6 cellular contexts compared by ENCODE assay signal in genomic region chr19:42246869-42247630, GRCh38. TPM values are rescaled to one million over a fixed set of nuclear protein-coding genes. Genes with fewer than 3 reads are reported as not detected.
DNase-seq lines count a peak whose midpoint lies in the region; ATAC-seq, FAIRE-seq and TF ChIP-seq lines count a peak whose summit lies in the region.

No MANE protein-coding gene starts in this region.

- peaks cover 5% of the 10 kb centered on the region for H3K23me2 ChIP-seq in H1 (ENCODE audit: low read depth, low read length)

- H3K36me3 ChIP-seq in H1 (ENCODE audit: control insufficient read depth in 2 of 4, insufficient read depth in 4 of 4, low read length in 3 of 4) = peaks cover 0 to 20% (median 4%) of the 10 kb centered on the region in 4 experiments; a peak in 4 of 8 replicates
- no peaks in the 10 kb centered on the region for H3K36me3 ChIP-seq in smooth muscle cell (ENCODE audit: low read depth)

- 94% methylated on average over 7 of the region's 7 CpGs; no CpG with 5 or more reads in 1 of the 2 experiments for WGBS in H1 (ENCODE audit: extremely low coverage in 1 of 2, insufficient coverage in 1 of 2, insufficient read length in 1 of 2, insufficient replicate concordance in 2 of 2, low coverage in 1 of 2, low lambda C conversion rate in 2 of 2, missing lambda C conversion rate in 1 of 2), 2 experiments
- 79% methylated on average over 7 of the region's 7 CpGs for WGBS in smooth muscle cell (ENCODE audit: low lambda C conversion rate)

- H2BK12ac ChIP-seq in H1 (ENCODE audit: low read depth, low read length) = peak overlapping the region; percentile 28; the same call in 1 of the 2 replicates

- H3K9me3 ChIP-seq in H1 (ENCODE audit: insufficient read depth in 2 of 2, low read depth in 1 of 2, low read length in 1 of 2) (no peaks in the 10 kb centered on the region), smooth muscle cell (replicated peaks; ENCODE audit: low read depth) (no peaks in the 10 kb centered on the region)

- TF ChIP-seq EP300 in H1 (IDR thresholded peaks at IDR 0.05; ENCODE audit: borderline replicate concordance in 1 of 2, low read depth in 2 of 2, low read length in 2 of 2) = no peak

- no peak overlapping the region for H3K23ac ChIP-seq in H1 (ENCODE audit: insufficient read length)

- no peak overlapping the region for H3K4ac ChIP-seq in H1 (replicated peaks; ENCODE audit: insufficient read length, low read depth, low read length)

- H3K4me3 ChIP-seq in H1 (ENCODE audit: extremely low read depth in 1 of 4, insufficient read depth in 2 of 4, low read depth in 3 of 4, low read length in 4 of 4) (no peak overlapping the region), smooth muscle cell (no peak overlapping the region)

- H3K27ac ChIP-seq in RWPE1 (peak overlapping the region; percentile 98), H1 (ENCODE audit: low read depth, low read length) (no peak overlapping the region), smooth muscle cell (ENCODE audit: low read depth) (peak overlapping the region; percentile 68)

- H2AFZ ChIP-seq in H1 (ENCODE audit: low read length) = no peak overlapping the region
- no peak overlapping the region for H2AFZ ChIP-seq in smooth muscle cell (ENCODE audit: low read depth)

- POLR2A ChIA-PET in RWPE1 (lab: Yijun Ruan, JAX; ENCODE audit: low non-redundant PET) = interaction anchor here (1.5 kb wide), 1 partner anchor 33 kb away, joined by 5 read pairs; no protein-coding TSS in a partner anchor
- POLR2A ChIA-PET in H1 (lab: Charles Lee; ENCODE audit: partially characterized antibody) = interaction anchor here (0.8 to 7.0 kb wide), 14 partner anchors 9 to 154 kb away, joined by 3 to 68 read pairs (median 4); partner anchors contain the start of gene DEDD2

- ATAC-seq in GM19023 (IDR thresholded peaks at IDR 0.05; ENCODE audit: unreplicated experiment) = no peak

- H4K20me1 ChIP-seq in H1 (replicated peaks in 1 of 2; ENCODE audit: control insufficient read depth in 1 of 2, insufficient read depth in 2 of 2, low read length in 2 of 2) (peaks cover 6 to 18% of the 10 kb centered on the region in 2 experiments), smooth muscle cell (ENCODE audit: low read depth) (peaks cover 63% of the 10 kb centered on the region)

- no peak overlapping the region for H4K91ac ChIP-seq in H1 (replicated peaks; ENCODE audit: insufficient read length, low read length)

- no peak overlapping the region for H2BK20ac ChIP-seq in H1 (ENCODE audit: low read length)

- H3K9ac ChIP-seq in H1 (replicated peaks in 1 of 4; ENCODE audit: extremely low read depth in 1 of 4, low read depth in 3 of 4, low read length in 3 of 4) = no peak overlapping the region; a peak in 1 of 7 replicates
- peak overlapping the region; percentile 17 for H3K9ac ChIP-seq in smooth muscle cell (ENCODE audit: low read depth)

- H4K8ac ChIP-seq in H1 (ENCODE audit: extremely low read depth, insufficient read depth, low read length) = no peak overlapping the region

- no peak overlapping the region for H2BK120ac ChIP-seq in H1 (replicated peaks; ENCODE audit: low read depth, low read length)

- DNase-seq in RWPE1 (ENCODE audit: low spot score) (no peak), H1 (ENCODE audit: low read depth in 1 of 2, low spot score in 2 of 2) (no peak), smooth muscle cell (lab: John Stamatoyannopoulos, UW; ENCODE audit: unreplicated experiment) (no peak), NCI-H1694 (lab: John Stamatoyannopoulos, UW) (no peak)
- DNase-seq in effector CD8-positive, alpha-beta T cell (lab: John Stamatoyannopoulos, UW) = no peak

- H3K79me1 ChIP-seq in H1 (ENCODE audit: low read depth, low read length) = peaks cover 14% of the 10 kb centered on the region

- 0 out of 3 replicates have a peak, but pooled peaks of 1 of the 2 experiments have one; percentile 23 for TF ChIP-seq POLR2A in H1 (IDR thresholded peaks at IDR 0.05; ENCODE audit: control extremely low read depth in 1 of 2, low read depth in 2 of 2, low read length in 2 of 2)

- H2AK5ac ChIP-seq in H1 (ENCODE audit: low read depth, low read length) = no peak overlapping the region

- no peak overlapping the region for H2BK5ac ChIP-seq in H1 (ENCODE audit: low read depth, low read length)

- FAIRE-seq in H1 (lab: Jason Lieb, UNC) = no peak

- TF ChIP-seq RAD21 in H1 (IDR thresholded peaks at IDR 0.05 in 1 of 2, conservative IDR thresholded peaks at IDR 0.05 in 1 of 2; ENCODE audit: low read depth in 2 of 2, low read length in 2 of 2) = no peak

- H2BK15ac ChIP-seq in H1 (ENCODE audit: low read length) = 0 out of 2 replicates have a peak overlapping the region, but pooled peaks have one; percentile 47

- H3K4me1 ChIP-seq in H1 (replicated peaks in 1 of 4; ENCODE audit: control insufficient read depth in 3 of 4, insufficient read depth in 4 of 4, low read length in 3 of 4) (peaks cover 14 to 26% (median 15%) of the 10 kb centered on the region in 4 experiments), smooth muscle cell (ENCODE audit: low read depth) (peaks cover 11% of the 10 kb centered on the region)

- H3K56ac ChIP-seq in H1 (replicated peaks; ENCODE audit: insufficient read length, low read depth, low read length) = no peak overlapping the region

- no peak overlapping the region for H3K4me2 ChIP-seq in H1 (ENCODE audit: insufficient read depth in 1 of 2, low read depth in 2 of 2, low read length in 2 of 2)
- H3K4me2 ChIP-seq in smooth muscle cell = no peak overlapping the region

- H3K79me2 ChIP-seq in H1 (ENCODE audit: control insufficient read depth in 1 of 2, insufficient read depth in 2 of 2, low read length in 2 of 2) = peaks cover 0 to 19% of the 10 kb centered on the region in 2 experiments; a peak in 2 of 4 replicates
- H3K79me2 ChIP-seq in smooth muscle cell (ENCODE audit: low read depth) = peaks cover 34% of the 10 kb centered on the region

- TF ChIP-seq CTCF in RWPE1 (conservative IDR thresholded peaks at IDR 0.05; ENCODE audit: low read depth) = no peak
- no peak for TF ChIP-seq CTCF in H1 (IDR thresholded peaks at IDR 0.05; ENCODE audit: control extremely low read depth in 1 of 3, insufficient read depth in 1 of 3, low read depth in 1 of 3, low read length in 3 of 3)
- TF ChIP-seq CTCF in smooth muscle cell (IDR thresholded peaks at IDR 0.05; ENCODE audit: borderline replicate concordance, insufficient read depth, poor library complexity, severe bottlenecking) = no peak

- H3K27me3 ChIP-seq in H1 (replicated peaks in 1 of 4; ENCODE audit: control insufficient read depth in 3 of 4, extremely low read depth in 1 of 4, insufficient read depth in 3 of 4, low read length in 3 of 4) = no peaks in the 10 kb centered on the region
- H3K27me3 ChIP-seq in smooth muscle cell (ENCODE audit: low read depth) = no peaks in the 10 kb centered on the region

- no peak overlapping the region for H4K5ac ChIP-seq in H1 (ENCODE audit: insufficient read length, low read depth, low read length)

- H3K18ac ChIP-seq in H1 (ENCODE audit: extremely low read depth, low read length) = no peak overlapping the region

- H3F3A ChIP-seq in smooth muscle cell (ENCODE audit: low read depth) = peaks cover 32% of the 10 kb centered on the region

- CTCF ChIA-PET in RWPE1 (lab: Yijun Ruan, JAX) (interaction anchor here (0.6 to 3.6 kb wide), 9 partner anchors 21 to 191 kb away, joined by 3 to 15 read pairs (median 3); no protein-coding TSS in a partner anchor), H1 (lab: Charles Lee; ENCODE audit: partially characterized antibody) (interaction anchor here (0.8 to 11.8 kb wide), 19 partner anchors 10 to 192 kb away, joined by 3 to 260 read pairs (median 7); partner anchors contain the start of gene ERF)

- H3K14ac ChIP-seq in H1 (ENCODE audit: insufficient read length) = no peak overlapping the region

RNA-seq across cellular contexts. Expression of gene GSK3A, which starts 4.6 kb away (rescaled TPM):
- 54.9 and 55.3 TPM in 2 replicates for total RNA-seq in H1 (2021; fragmentation: NEBNext Ultra II Directional; extraction: Animal tissue kit (Norgen Biotek cat#: 25700))
- polyA plus RNA-seq in H1 (2011; rRNA removed) (84.0 and 89.0 TPM in 2 replicates), smooth muscle cell (34.6 and 39.0 TPM in 2 replicates)
- 50.8 TPM for polyA plus RNA-seq in H1 (2011; cell fraction: cytosol; rRNA removed)
- 64.5 TPM for polyA plus RNA-seq in H1 (2011; cell fraction: nucleus; rRNA removed)
- polyA plus RNA-seq in H1 (2012, experiment 1 of 2) = 47.7 to 66.9 TPM (median 65.1 TPM) in 4 replicates
- polyA plus RNA-seq in H1 (2012, experiment 2 of 2) = 72.4 TPM
- 70.7 TPM for polyA plus RNA-seq in H1 (2013, experiment 1 of 2)
- polyA plus RNA-seq in H1 (2013, experiment 2 of 2) = 64.0 TPM
- 33.0 and 46.2 TPM in 2 replicates for polyA minus RNA-seq in H1 (2011; rRNA and poly(A)+ RNA removed)
- polyA minus RNA-seq in H1 (2011; cell fraction: cytosol; rRNA and poly(A)+ RNA removed) = 23.0 TPM
- polyA minus RNA-seq in H1 (2011; cell fraction: nucleus; rRNA and poly(A)+ RNA removed) = 13.5 TPM
- 26.0 and 27.4 TPM in 2 replicates for total RNA-seq in smooth muscle cell

RNA-seq across cellular contexts. Expression of gene ERF, which starts 7.9 kb away (rescaled TPM):
- 62.7 and 73.9 TPM in 2 replicates for total RNA-seq in H1 (2021; fragmentation: NEBNext Ultra II Directional; extraction: Animal tissue kit (Norgen Biotek cat#: 25700))
- 43.7 and 67.6 TPM in 2 replicates for polyA plus RNA-seq in H1 (2011; rRNA removed)
- polyA plus RNA-seq in H1 (2011; cell fraction: cytosol; rRNA removed) = 45.9 TPM
- polyA plus RNA-seq in H1 (2011; cell fraction: nucleus; rRNA removed) = 144 TPM
- polyA plus RNA-seq in H1 (2012, experiment 1 of 2) = 39.2 to 53.3 TPM (median 50.3 TPM) in 4 replicates
- 34.9 TPM for polyA plus RNA-seq in H1 (2012, experiment 2 of 2)
- 40.5 TPM for polyA plus RNA-seq in H1 (2013, experiment 1 of 2)
- 40.3 TPM for polyA plus RNA-seq in H1 (2013, experiment 2 of 2)
- 20.2 and 23.3 TPM in 2 replicates for polyA minus RNA-seq in H1 (2011; rRNA and poly(A)+ RNA removed)
- 39.0 TPM for polyA minus RNA-seq in H1 (2011; cell fraction: cytosol; rRNA and poly(A)+ RNA removed)
- polyA minus RNA-seq in H1 (2011; cell fraction: nucleus; rRNA and poly(A)+ RNA removed) = 34.2 TPM
- total RNA-seq in smooth muscle cell = 20.5 and 43.9 TPM in 2 replicates
- polyA plus RNA-seq in smooth muscle cell = 14.2 and 14.9 TPM in 2 replicates

RNA-seq across cellular contexts. Expression of gene CIC, which starts 22.0 kb away (rescaled TPM):
- 43.6 and 48.4 TPM in 2 replicates for total RNA-seq in H1 (2021; fragmentation: NEBNext Ultra II Directional; extraction: Animal tissue kit (Norgen Biotek cat#: 25700))
- 13.2 and 23.1 TPM in 2 replicates for polyA plus RNA-seq in H1 (2011; rRNA removed)
- 12.9 TPM for polyA plus RNA-seq in H1 (2011; cell fraction: cytosol; rRNA removed)
- 85.4 TPM for polyA plus RNA-seq in H1 (2011; cell fraction: nucleus; rRNA removed)
- 26.5 to 45.2 TPM (median 39.7 TPM) in 4 replicates for polyA plus RNA-seq in H1 (2012, experiment 1 of 2)
- 24.2 TPM for polyA plus RNA-seq in H1 (2012, experiment 2 of 2)
- polyA plus RNA-seq in H1 (2013, experiment 1 of 2) = 28.3 TPM
- 27.0 TPM for polyA plus RNA-seq in H1 (2013, experiment 2 of 2)
- polyA minus RNA-seq in H1 (2011; rRNA and poly(A)+ RNA removed) = 3.7 and 5.1 TPM in 2 replicates
- 18.2 TPM for polyA minus RNA-seq in H1 (2011; cell fraction: cytosol; rRNA and poly(A)+ RNA removed)
- 17.1 TPM for polyA minus RNA-seq in H1 (2011; cell fraction: nucleus; rRNA and poly(A)+ RNA removed)
- total RNA-seq in smooth muscle cell = 12.6 and 13.6 TPM in 2 replicates
- 18.4 and 19.5 TPM in 2 replicates for polyA plus RNA-seq in smooth muscle cell

RNA-seq across cellular contexts. Expression of gene ZNF526, which starts 26.9 kb away (rescaled TPM):
- total RNA-seq in H1 (2021; fragmentation: NEBNext Ultra II Directional; extraction: Animal tissue kit (Norgen Biotek cat#: 25700)) = 13.5 and 14.1 TPM in 2 replicates
- 8.4 and 10.0 TPM in 2 replicates for polyA plus RNA-seq in H1 (2011; rRNA removed)
- polyA plus RNA-seq in H1 (2011; cell fraction: cytosol; rRNA removed) = 5.9 TPM
- polyA plus RNA-seq in H1 (2011; cell fraction: nucleus; rRNA removed) = 8.1 TPM
- 8.9 to 13.4 TPM (median 11.7 TPM) in 4 replicates for polyA plus RNA-seq in H1 (2012, experiment 1 of 2)
- 12.1 TPM for polyA plus RNA-seq in H1 (2012, experiment 2 of 2)
- 5.9 TPM for polyA plus RNA-seq in H1 (2013, experiment 1 of 2)
- polyA plus RNA-seq in H1 (2013, experiment 2 of 2) = 5.6 TPM
- 17.3 and 18.5 TPM in 2 replicates for polyA minus RNA-seq in H1 (2011; rRNA and poly(A)+ RNA removed)
- 9.7 TPM for polyA minus RNA-seq in H1 (2011; cell fraction: cytosol; rRNA and poly(A)+ RNA removed)
- 13.3 TPM for polyA minus RNA-seq in H1 (2011; cell fraction: nucleus; rRNA and poly(A)+ RNA removed)
- total RNA-seq in smooth muscle cell = 5.0 and 5.9 TPM in 2 replicates
- polyA plus RNA-seq in smooth muscle cell = 12.0 and 12.1 TPM in 2 replicates

RNA-seq across cellular contexts. Expression of gene DEDD2, which starts 29.6 kb away (rescaled TPM):
- 32.6 and 37.8 TPM in 2 replicates for total RNA-seq in H1 (2021; fragmentation: NEBNext Ultra II Directional; extraction: Animal tissue kit (Norgen Biotek cat#: 25700))
- polyA plus RNA-seq in H1 (2011; rRNA removed) = 65.0 and 74.3 TPM in 2 replicates
- 64.5 TPM for polyA plus RNA-seq in H1 (2011; cell fraction: cytosol; rRNA removed)
- polyA plus RNA-seq in H1 (2011; cell fraction: nucleus; rRNA removed) = 52.0 TPM
- polyA plus RNA-seq in H1 (2012, experiment 1 of 2) = 29.1 to 44.2 TPM (median 37.3 TPM) in 4 replicates
- polyA plus RNA-seq in H1 (2012, experiment 2 of 2) = 36.5 TPM
- polyA plus RNA-seq in H1 (2013, experiment 1 of 2) = 20.7 TPM
- 22.1 TPM for polyA plus RNA-seq in H1 (2013, experiment 2 of 2)
- 22.7 and 27.2 TPM in 2 replicates for polyA minus RNA-seq in H1 (2011; rRNA and poly(A)+ RNA removed)
- polyA minus RNA-seq in H1 (2011; cell fraction: cytosol; rRNA and poly(A)+ RNA removed) = 19.7 TPM
- polyA minus RNA-seq in H1 (2011; cell fraction: nucleus; rRNA and poly(A)+ RNA removed) = 20.2 TPM
- total RNA-seq in smooth muscle cell = 12.6 and 35.4 TPM in 2 replicates
- polyA plus RNA-seq in smooth muscle cell = 22.4 and 23.4 TPM in 2 replicates
